9 cellular contexts compared by ENCODE assay signal in the genomic region with DNA sequence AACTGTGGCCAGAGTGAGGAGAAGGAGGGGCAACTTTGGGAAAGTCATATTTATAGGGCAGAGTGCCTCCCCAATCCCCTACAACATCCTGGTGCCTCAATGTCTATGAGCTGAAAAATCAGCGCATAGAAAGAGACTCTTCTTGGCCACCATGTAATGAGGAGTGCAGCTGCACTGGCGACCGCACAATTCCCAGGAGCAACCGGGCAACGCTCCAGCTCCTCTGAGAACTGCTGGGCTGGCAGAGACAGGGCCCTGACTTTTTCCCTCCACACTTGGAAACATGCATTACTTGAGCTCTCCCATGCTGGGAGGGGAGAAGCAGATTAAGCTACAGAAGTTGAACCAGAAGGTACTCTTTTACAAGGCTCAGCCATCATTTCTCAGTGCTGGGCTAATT. TPM values are rescaled to one million over a fixed set of nuclear protein-coding genes. Genes with fewer than 3 reads are reported as not detected.
DNase-seq lines count a peak whose midpoint lies in the region; ATAC-seq and TF ChIP-seq lines count a peak whose summit lies in the region.
"Had no signal": no experiment of that assay in that cellular context is flagged by ENCODE, and none has a peak within 500 bp of the region (broad histone marks: within the 10 kb centered on the region; RNA-seq: fewer than 3 reads in every experiment).

No MANE protein-coding gene starts in this region.

- peak overlapping the region; percentile 52 for H2AFZ ChIP-seq in parathyroid adenoma

- no peaks in the 10 kb centered on the region for H3K9me3 ChIP-seq in parathyroid adenoma (ENCODE audit: control insufficient read depth, low read length)

- DNase-seq in DMS 273 treated with DMSO at 0.1 percent for 48 hours (lab: John Stamatoyannopoulos, UW) (peak; percentile 88), NCI-H69 (lab: John Stamatoyannopoulos, UW) (peak; percentile 50), foreskin keratinocyte (no peak), HT-29 (ENCODE audit: low spot score) (no peak), NK-92 (lab: John Stamatoyannopoulos, UW; ENCODE audit: unreplicated experiment) (no peak), GM10248 (ENCODE audit: extremely low spot score) (no peak)

- H3K27me3 ChIP-seq in foreskin keratinocyte (no peaks in the 10 kb centered on the region), parathyroid adenoma (ENCODE audit: control insufficient read depth, insufficient read depth, low read length) (no peaks in the 10 kb centered on the region)

- H3K4me1 ChIP-seq in foreskin keratinocyte, result no peaks in the 10 kb centered on the region
- no peaks in the 10 kb centered on the region for H3K4me1 ChIP-seq in parathyroid adenoma

- H3K4me3 ChIP-seq in parathyroid adenoma (ENCODE audit: low read depth, low read length), result no peak overlapping the region

- CTCF ChIA-PET in GM10248 (lab: Yijun Ruan, JAX), result interaction anchor here (0.8 to 1.9 kb wide), 5 partner anchors 12 to 39 kb away, joined by 3 to 6 read pairs (median 4); no protein-coding TSS in a partner anchor

- ATAC-seq in foreskin keratinocyte (peak; percentile 21), HG03097 (IDR thresholded peaks at IDR 0.05; ENCODE audit: low FRiP score, unreplicated experiment) (no peak)
- ATAC-seq: HCT116 had no signal

- TF ChIP-seq CTCF in foreskin keratinocyte (conservative IDR thresholded peaks at IDR 0.05) (no peak), parathyroid adenoma (IDR thresholded peaks at IDR 0.05) (no peak), GM10248 (IDR thresholded peaks at IDR 0.05; ENCODE audit: control extremely low read depth, extremely low read depth, low read depth, missing control alignments) (no peak)

- POLR2A ChIA-PET in GM10248 (lab: Yijun Ruan, JAX), result no interaction called here

- no peak overlapping the region for H3K9ac ChIP-seq in parathyroid adenoma

- no peaks in the 10 kb centered on the region for H3K36me3 ChIP-seq in parathyroid adenoma (ENCODE audit: control insufficient read depth, insufficient read depth, low read length)

- no peak overlapping the region for H3K27ac ChIP-seq in foreskin keratinocyte
- H3K27ac ChIP-seq in parathyroid adenoma, result no peak overlapping the region

- H3K79me2 ChIP-seq in parathyroid adenoma, result no peaks in the 10 kb centered on the region

- H3K4me2 ChIP-seq in parathyroid adenoma (ENCODE audit: low read length), result no peak overlapping the region

RNA-seq across cellular contexts. Expression of a gene that starts 31.4 kb away (rescaled TPM):
- 52.6 and 57.8 TPM in 2 replicates for total RNA-seq in foreskin keratinocyte
- 33.4 and 34.2 TPM in 2 replicates for polyA plus RNA-seq in foreskin keratinocyte
- total RNA-seq in HT-29 (2014; rRNA removed; shearing (Covaris generic)), result 49.6 and 53.1 TPM in 2 replicates

Comparison
In these comparisons a context has a peak if more than half of its experiments do, and no peak if none do; other contexts are left out.
1. DNase-seq: peak in DMS 273 treated with DMSO at 0.1 percent for 48 hours (single experiment) and NCI-H69 (single experiment); none in foreskin keratinocyte (0 of 2), HT-29 (single experiment), NK-92 (single experiment) and GM10248 (single experiment).